Comparison of ENCODE assay signal across 3 cellular contexts in genomic region chr12:54042033-54042432, GRCh38. TPM values are rescaled to one million over a fixed set of nuclear protein-coding genes. Genes with fewer than 3 reads are reported as not detected.
"Had no signal": no experiment of that assay in that cellular context is flagged by ENCODE, and none has a peak within 500 bp of the region (broad histone marks: within the 10 kb centered on the region; RNA-seq: fewer than 3 reads in every experiment).

No MANE protein-coding gene starts in this region.

RNA-seq across cellular contexts. Expression of gene HOXC5, which starts 9.2 kb away (rescaled TPM):
- total RNA-seq: H4, H7, HepG2 had no signal

RNA-seq across cellular contexts. Expression of gene HOXC4, which starts 11.6 kb away (rescaled TPM):
- total RNA-seq: H7, HepG2 had no signal

RNA-seq across cellular contexts. Expression of gene HOXC6, which starts 13.8 kb away (rescaled TPM):
- total RNA-seq: H7, HepG2 had no signal

RNA-seq across cellular contexts. Expression of gene HOXC8, which starts 33.2 kb away (rescaled TPM):
- total RNA-seq: H7, HepG2 had no signal

RNA-seq across cellular contexts. Expression of gene HOXC9, which starts 42.1 kb away (rescaled TPM):
- total RNA-seq: H7 had no signal
